Comparison of ENCODE assay signal across 1 cellular context in the genomic region with DNA sequence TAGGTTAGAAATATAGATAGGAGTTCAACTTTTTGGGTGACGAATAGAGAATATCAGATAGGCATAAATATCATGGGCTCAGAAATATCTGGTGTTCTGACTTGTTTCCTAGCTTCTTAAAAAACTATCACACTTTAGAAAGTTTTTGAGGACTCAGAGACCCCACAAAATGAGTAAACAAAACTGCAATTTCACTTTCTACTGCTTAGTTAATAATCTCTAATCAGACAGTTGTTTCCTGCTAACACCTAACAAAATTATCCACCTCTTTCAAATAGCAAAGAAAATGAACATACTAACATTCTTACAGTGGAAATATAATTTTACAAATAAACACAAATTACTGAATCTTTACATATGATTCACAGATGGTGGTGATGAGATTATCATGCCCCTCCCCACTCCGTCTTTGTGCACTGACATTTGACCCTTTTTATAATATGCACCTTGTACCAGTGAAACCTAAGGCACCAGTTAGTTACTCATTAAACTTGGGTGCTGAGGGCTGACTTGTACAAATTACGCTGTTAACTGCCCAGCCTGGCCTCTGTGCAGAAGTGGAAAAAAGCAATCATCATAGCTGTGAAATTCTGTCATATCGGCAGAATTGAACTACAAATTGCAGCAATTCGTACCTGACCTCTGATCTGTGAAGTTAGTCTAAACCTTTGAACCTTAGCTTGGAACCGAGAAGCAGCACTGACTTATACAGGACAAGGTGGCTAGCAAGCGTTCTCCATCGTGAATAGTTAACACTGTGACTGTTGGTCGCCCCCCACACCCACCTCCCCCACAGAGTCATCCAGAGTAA.
TF ChIP-seq lines count a peak whose summit lies in the region.

No MANE protein-coding gene starts in this region.

TF ChIP-seq in HepG2, 621 proteins besides CTCF, POLR2A, EP300 and RAD21 (continued from another document):
- TF ChIP-seq, protein P1, sequence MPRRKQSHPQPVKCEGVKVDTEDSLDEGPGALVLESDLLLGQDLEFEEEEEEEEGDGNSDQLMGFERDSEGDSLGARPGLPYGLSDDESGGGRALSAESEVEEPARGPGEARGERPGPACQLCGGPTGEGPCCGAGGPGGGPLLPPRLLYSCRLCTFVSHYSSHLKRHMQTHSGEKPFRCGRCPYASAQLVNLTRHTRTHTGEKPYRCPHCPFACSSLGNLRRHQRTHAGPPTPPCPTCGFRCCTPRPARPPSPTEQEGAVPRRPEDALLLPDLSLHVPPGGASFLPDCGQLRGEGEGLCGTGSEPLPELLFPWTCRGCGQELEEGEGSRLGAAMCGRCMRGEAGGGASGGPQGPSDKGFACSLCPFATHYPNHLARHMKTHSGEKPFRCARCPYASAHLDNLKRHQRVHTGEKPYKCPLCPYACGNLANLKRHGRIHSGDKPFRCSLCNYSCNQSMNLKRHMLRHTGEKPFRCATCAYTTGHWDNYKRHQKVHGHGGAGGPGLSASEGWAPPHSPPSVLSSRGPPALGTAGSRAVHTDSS (CRISPR knock-in tag; conservative IDR thresholded peaks at IDR 0.05): no peak
- TF ChIP-seq ZZZ3 (CRISPR knock-in tag; IDR thresholded peaks at IDR 0.05; ENCODE audit: borderline replicate concordance): no peak
- TF ChIP-seq ATF1 (CRISPR knock-in tag; IDR thresholded peaks at IDR 0.05): peak; percentile 43; the same call in 1 of the 2 replicates
- TF ChIP-seq ZNF292 (CRISPR knock-in tag; IDR thresholded peaks at IDR 0.05; ENCODE audit: borderline replicate concordance, low read depth): peak; percentile 49; the same call in 1 of the 2 replicates
- peak; percentile 52; the same call in 1 of the 2 replicates for TF ChIP-seq SP5 (CRISPR knock-in tag; IDR thresholded peaks at IDR 0.05; ENCODE audit: borderline replicate concordance, low read depth)
- no peak for TF ChIP-seq ZNF230 (CRISPR knock-in tag; IDR thresholded peaks at IDR 0.05)
- peak; percentile 93 for TF ChIP-seq HNF4G (IDR thresholded peaks at IDR 0.05; ENCODE audit: borderline replicate concordance, low read depth, low read length)
- peak; percentile 77; the same call in 1 of the 2 replicates for TF ChIP-seq HNF4G (CRISPR knock-in tag; IDR thresholded peaks at IDR 0.05; ENCODE audit: borderline replicate concordance, low read depth)
- TF ChIP-seq, protein P2, sequence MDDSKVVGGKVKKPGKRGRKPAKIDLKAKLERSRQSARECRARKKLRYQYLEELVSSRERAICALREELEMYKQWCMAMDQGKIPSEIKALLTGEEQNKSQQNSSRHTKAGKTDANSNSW (CRISPR knock-in tag; IDR thresholded peaks at IDR 0.05; ENCODE audit: borderline replicate concordance): no peak
- peak; percentile 66 for TF ChIP-seq SOX13 (IDR thresholded peaks at IDR 0.05)
- peak in 1 of 2 experiments; percentile 74; a peak in 2 of 4 replicates for TF ChIP-seq SOX13 (CRISPR knock-in tag; conservative IDR thresholded peaks at IDR 0.05 in 1 of 2, IDR thresholded peaks at IDR 0.05 in 1 of 2)
- TF ChIP-seq ZNF773 (CRISPR knock-in tag; IDR thresholded peaks at IDR 0.05; ENCODE audit: borderline replicate concordance): no peak
- peak; percentile 99 for TF ChIP-seq HHEX (CRISPR knock-in tag; IDR thresholded peaks at IDR 0.05)
- TF ChIP-seq ZFP41 (CRISPR knock-in tag; IDR thresholded peaks at IDR 0.05; ENCODE audit: borderline replicate concordance): no peak
- TF ChIP-seq NFE2L1 (CRISPR knock-in tag; IDR thresholded peaks at IDR 0.05; ENCODE audit: borderline replicate concordance): no peak
